Comparison of ENCODE assay signal across 19 cellular contexts in genomic region chr5:143691278-143692236, GRCh38.
"Had no signal": no experiment of that assay in that cellular context is flagged by ENCODE, and none has a peak within 500 bp of the region (broad histone marks: within the 10 kb centered on the region; RNA-seq: fewer than 3 reads in every experiment).

No MANE protein-coding gene starts in this region.

- H3K27ac Mint-ChIP-seq: activated CD8-positive, alpha-beta T cell treated with anti-CD3 and anti-CD28 coated beads, Interleukin-2, amount 10 ng/mL, durations not matched to agents 7 days and 5 days; activated naive CD8-positive, alpha-beta T cell treated with anti-CD3 and anti-CD28 coated beads, Interleukin-2, amount 10 ng/mL, durations not matched to agents 7 days and 5 days; activated T-cell treated with anti-CD3 and anti-CD28 coated beads, Interleukin-2, amount 50 U/mL, for 72 hours; dendritic cell treated with granulocyte-macrophage colony-stimulating factor and Interleukin-4, amounts not matched to agents 40 ng/mL and 50 ng/mL, for 4 days; immature natural killer cell; memory B cell; WTC11 had no signal

- DNase-seq: activated CD4-positive, alpha-beta T cell treated with anti-CD3 and anti-CD28 coated beads for 4 hours; activated CD8-positive, alpha-beta memory T cell treated with anti-CD3 and anti-CD28 coated beads, Interleukin-2, amount 50 U/mL, for 4 hours; activated CD8-positive, alpha-beta T cell treated with anti-CD3 and anti-CD28 coated beads, Interleukin-2, amount 10 ng/mL, durations not matched to agents 7 days and 5 days; activated naive CD8-positive, alpha-beta T cell treated with anti-CD3 and anti-CD28 coated beads, Interleukin-2, amount 10 ng/mL, durations not matched to agents 7 days and 5 days; activated T-cell treated with anti-CD3 and anti-CD28 coated beads, Interleukin-2, amount 50 U/mL, for 72 hours; aorta; cerebellar nuclear complex; effector memory CD4-positive, alpha-beta T cell; head of caudate nucleus; immature natural killer cell; left cardiac atrium; SIG-M5; stomach; T-helper 2 cell; upper lobe of right lung had no signal

- H3K4me3 Mint-ChIP-seq: activated CD8-positive, alpha-beta T cell treated with anti-CD3 and anti-CD28 coated beads, Interleukin-2, amount 10 ng/mL, durations not matched to agents 7 days and 5 days; activated naive CD8-positive, alpha-beta T cell treated with anti-CD3 and anti-CD28 coated beads, Interleukin-2, amount 10 ng/mL, durations not matched to agents 7 days and 5 days; activated T-cell treated with anti-CD3 and anti-CD28 coated beads, Interleukin-2, amount 50 U/mL, for 72 hours; dendritic cell treated with granulocyte-macrophage colony-stimulating factor and Interleukin-4, amounts not matched to agents 40 ng/mL and 50 ng/mL, for 4 days; memory B cell; neural crest cell; WTC11 had no signal

- H3K36me3 Mint-ChIP-seq: WTC11 had no signal

- H3K27me3 Mint-ChIP-seq: dendritic cell treated with granulocyte-macrophage colony-stimulating factor and Interleukin-4, amounts not matched to agents 40 ng/mL and 50 ng/mL, for 4 days; memory B cell had no signal

- ATAC-seq: activated CD8-positive, alpha-beta T cell treated with anti-CD3 and anti-CD28 coated beads, Interleukin-2, amount 10 ng/mL, durations not matched to agents 7 days and 5 days; activated T-cell treated with anti-CD3 and anti-CD28 coated beads, Interleukin-2, amount 50 U/mL, for 72 hours; upper lobe of right lung; WTC11 had no signal

- H3K4me1 Mint-ChIP-seq: activated naive CD8-positive, alpha-beta T cell treated with anti-CD3 and anti-CD28 coated beads, Interleukin-2, amount 10 ng/mL, durations not matched to agents 7 days and 5 days; memory B cell; neural crest cell; WTC11 had no signal
